Comparison of ENCODE assay signal across 18 cellular contexts in genomic region chr2:41949541-41950439, GRCh38.
DNase-seq lines count a peak whose midpoint lies in the region; ATAC-seq and TF ChIP-seq lines count a peak whose summit lies in the region.
"Had no signal": no experiment of that assay in that cellular context is flagged by ENCODE, and none has a peak within 500 bp of the region (broad histone marks: within the 10 kb centered on the region; RNA-seq: fewer than 3 reads in every experiment).

No MANE protein-coding gene starts in this region.

- H3K4me2 ChIP-seq in PC-3 (ENCODE audit: low read length), result no peak overlapping the region

- no peaks in the 10 kb centered on the region for H3K9me3 Mint-ChIP-seq in endodermal cell
- H3K9me3 Mint-ChIP-seq in nephron, result no peaks in the 10 kb centered on the region

- H3K4me1 Mint-ChIP-seq in endodermal cell, result peaks cover 49% of the 10 kb centered on the region
- peaks cover 51% of the 10 kb centered on the region for H3K4me1 Mint-ChIP-seq in nephron
- H3K4me1 Mint-ChIP-seq: CD4-positive, alpha-beta memory T cell had no signal

- POLR2A ChIA-PET in PC-3 (lab: Charles Lee; ENCODE audit: unreplicated experiment), result no interaction called here

- intact Hi-C loops in left ventricle myocardium superior (cut with micrococcal nuclease) (no loop called here), PC-3 (cut with micrococcal nuclease) (no loop called here)

- H3K4me3 ChIP-seq in cardiac muscle cell, result no peak overlapping the region
- no peak overlapping the region for H3K4me3 ChIP-seq in endodermal cell (ENCODE audit: low read length)
- no peak overlapping the region for H3K4me3 ChIP-seq in PC-3 (ENCODE audit: low read length)
- H3K4me3 ChIP-seq: K562 had no signal

- H3K27me3 Mint-ChIP-seq in endodermal cell (ENCODE audit: insufficient read depth) (peaks cover 38% of the 10 kb centered on the region), nephron (ENCODE audit: low read depth) (peaks cover 11% of the 10 kb centered on the region)

- H3K36me3 Mint-ChIP-seq in endodermal cell (ENCODE audit: low read depth) (no peaks in the 10 kb centered on the region), nephron (ENCODE audit: low read depth) (no peaks in the 10 kb centered on the region)
- H3K36me3 Mint-ChIP-seq: CD4-positive, alpha-beta memory T cell had no signal

- H3K27ac ChIP-seq in cardiac muscle cell, result peak overlapping the region; percentile 99
- H3K27ac ChIP-seq in endodermal cell (ENCODE audit: low read depth, low read length), result no peak overlapping the region
- H3K27ac ChIP-seq in PC-3 (ENCODE audit: low read length), result no peak overlapping the region
- H3K27ac ChIP-seq: HL-60 had no signal

- H3K27ac Mint-ChIP-seq in endodermal cell (peak overlapping the region; percentile 86), nephron (peak overlapping the region; percentile 12 to 96 (median 85))

- no peaks in the 10 kb centered on the region for H3K79me2 ChIP-seq in PC-3 (ENCODE audit: low read length)

- H3K36me3 ChIP-seq in cardiac muscle cell (no peaks in the 10 kb centered on the region), endodermal cell (ENCODE audit: control insufficient read depth, insufficient read depth, low read length) (no peaks in the 10 kb centered on the region), PC-3 (ENCODE audit: low read depth, low read length) (no peaks in the 10 kb centered on the region)
- H3K36me3 ChIP-seq: BE2C had no signal

- H3K9me3 ChIP-seq in cardiac muscle cell (ENCODE audit: low read depth) (no peaks in the 10 kb centered on the region), endodermal cell (ENCODE audit: control insufficient read depth, low read length) (no peaks in the 10 kb centered on the region), PC-3 (ENCODE audit: low read length) (no peaks in the 10 kb centered on the region)
- H3K9me3 ChIP-seq: BE2C had no signal

- H3K4me3 Mint-ChIP-seq in endodermal cell (peak overlapping the region; percentile 36), nephron (no peak overlapping the region)
- H3K4me3 Mint-ChIP-seq: CD4-positive, alpha-beta memory T cell had no signal

- H3K9ac ChIP-seq in endodermal cell (ENCODE audit: extremely low read depth, low read length, poor library complexity, severe bottlenecking) (no peak overlapping the region), PC-3 (ENCODE audit: low read length) (no peak overlapping the region)

- ATAC-seq in left ventricle myocardium superior, result no peak
- no peak for ATAC-seq in HG03280 (IDR thresholded peaks at IDR 0.05; ENCODE audit: unreplicated experiment)
- ATAC-seq in PC-3, result no peak
- no peak for ATAC-seq in GM21717 (IDR thresholded peaks at IDR 0.05; ENCODE audit: unreplicated experiment)
- ATAC-seq: HCT116, K562 had no signal

- no peaks in the 10 kb centered on the region for H4K20me1 ChIP-seq in PC-3 (ENCODE audit: low read length)

- BruUV-seq in PC-3 (replicated peaks; lab: Mats Ljungman, UMichigan), result no TSS peak

- 65 to 66% methylated on average over 2 to 4 of the region's 4 CpGs for WGBS in endodermal cell (ENCODE audit: insufficient coverage in 1 of 2, insufficient read length in 1 of 2), 2 experiments

- no peak overlapping the region for H2AFZ ChIP-seq in PC-3 (ENCODE audit: low read length)

- no peaks in the 10 kb centered on the region for H3F3A ChIP-seq in PC-3 (ENCODE audit: low read length, unreplicated experiment)

- peaks cover 55% of the 10 kb centered on the region for H3K4me1 ChIP-seq in cardiac muscle cell (ENCODE audit: low read depth)
- H3K4me1 ChIP-seq in endodermal cell (ENCODE audit: control insufficient read depth, insufficient read depth, low read length), result peaks cover 27% of the 10 kb centered on the region
- H3K4me1 ChIP-seq in PC-3 (ENCODE audit: insufficient read depth, low read length), result no peaks in the 10 kb centered on the region

- no peaks in the 10 kb centered on the region for H3K9me2 ChIP-seq in PC-3 (replicated peaks; ENCODE audit: low read length)

- DNase-seq in cardiac muscle cell (ENCODE audit: low read depth in 1 of 2, low spot score in 1 of 2), result peak in 1 of 2 donors; percentile 54
- DNase-seq in left ventricle myocardium superior, result no peak
- DNase-seq in endodermal cell, result no peak
- no peak for DNase-seq in PC-3
- no peak for DNase-seq in inferior parietal cortex (ENCODE audit: extremely low spot score)
- DNase-seq: 8988T; BE2C; CD4-positive, alpha-beta memory T cell; NCI-H1436 treated with DMSO at 0.1 percent for 48 hours; NCI-H2029 treated with DMSO at 0.1 percent for 48 hours; NCI-H510A; NCI-H774 had no signal

- CTCF ChIA-PET in PC-3 (lab: Charles Lee), result no interaction called here

- H3K27me3 ChIP-seq in cardiac muscle cell, result no peaks in the 10 kb centered on the region
- H3K27me3 ChIP-seq in endodermal cell (ENCODE audit: control insufficient read depth, insufficient read depth, low read length, poor library complexity, severe bottlenecking), result peaks cover 16% of the 10 kb centered on the region
- H3K27me3 ChIP-seq in PC-3 (ENCODE audit: low read length), result no peaks in the 10 kb centered on the region
- H3K27me3 ChIP-seq: BE2C had no signal

- no peak for TF ChIP-seq CTCF in cardiac muscle cell (IDR thresholded peaks at IDR 0.05; ENCODE audit: low read depth, low read length)
- no peak for TF ChIP-seq CTCF in endodermal cell (conservative IDR thresholded peaks at IDR 0.05)
- TF ChIP-seq CTCF in nephron (IDR thresholded peaks at IDR 0.05; ENCODE audit: unreplicated experiment in 3 of 3), result no peak
- TF ChIP-seq CTCF in PC-3 (conservative IDR thresholded peaks at IDR 0.05; ENCODE audit: low read depth, low read length), result no peak
